In genomic region chr16:30787613-30788378, GRCh38 we compare ENCODE assay signal across 8 cellular contexts. TPM values are rescaled to one million over a fixed set of nuclear protein-coding genes. Genes with fewer than 3 reads are reported as not detected.
DNase-seq lines count a peak whose midpoint lies in the region; ATAC-seq, FAIRE-seq and TF ChIP-seq lines count a peak whose summit lies in the region.

No MANE protein-coding gene starts in this region.

- peaks cover 8% of the 10 kb centered on the region for H3K4me1 ChIP-seq in ectodermal cell (ENCODE audit: control insufficient read depth, insufficient read depth, low read length)
- peaks cover 7% of the 10 kb centered on the region in 2 donors for H3K4me1 ChIP-seq in naive thymus-derived CD4-positive, alpha-beta T cell (ENCODE audit: control insufficient read depth in 2 of 2, insufficient read depth in 2 of 2, low read length in 2 of 2)

- intact Hi-C loops in naive thymus-derived CD4-positive, alpha-beta T cell (cut with micrococcal nuclease), result loop anchor here in 1 of 2 donors (1.0 to 2.0 kb wide), 3 partner anchors 18 to 88 kb away; partner anchors contain the start of genes CFAP119 and RNF40

- H3K4me3 Mint-ChIP-seq in naive thymus-derived CD4-positive, alpha-beta T cell, result peak overlapping the region; percentile 74 to 94 (median 88)

- H3K36me3 Mint-ChIP-seq in naive thymus-derived CD4-positive, alpha-beta T cell, result peaks cover 0 to 8% (median 3%) of the 10 kb centered on the region in 5 donors

- no peak for ATAC-seq in naive thymus-derived CD4-positive, alpha-beta T cell
- ATAC-seq in HG03280 (IDR thresholded peaks at IDR 0.05; ENCODE audit: unreplicated experiment), result no peak

- H3K27ac Mint-ChIP-seq in naive thymus-derived CD4-positive, alpha-beta T cell, result peak overlapping the region in 5 of 9 donors; percentile 36 to 71 (median 46)

- POLR2A ChIA-PET in naive thymus-derived CD4-positive, alpha-beta T cell (lab: Charles Lee), result interaction anchor here (1.0 to 1.3 kb wide), 4 partner anchors 15 to 40 kb away, joined by 3 to 15 read pairs (median 4); no protein-coding TSS in a partner anchor

- TF ChIP-seq CTCF in AG09309 (IDR thresholded peaks at IDR 0.05; ENCODE audit: control insufficient read depth, insufficient read depth, low read depth, low read length, missing control alignments), result no peak

- DNase-seq in AG09309 (ENCODE audit: low read depth) (no peak), MG63 (no peak), KG1 (lab: John Stamatoyannopoulos, UW) (no peak), GM19239 (ENCODE audit: insufficient read length, low spot score) (no peak), cortex of kidney (lab: John Stamatoyannopoulos, UW) (no peak)
- no peak for DNase-seq in naive thymus-derived CD4-positive, alpha-beta T cell

- H3K27me3 ChIP-seq in MG63, result no peaks in the 10 kb centered on the region
- H3K27me3 ChIP-seq in ectodermal cell (ENCODE audit: control insufficient read depth, insufficient read depth, low read length, poor library complexity, severe bottlenecking), result no peaks in the 10 kb centered on the region
- H3K27me3 ChIP-seq in naive thymus-derived CD4-positive, alpha-beta T cell (ENCODE audit: control insufficient read depth in 2 of 2, insufficient read depth in 2 of 2, low read length in 2 of 2), result peaks cover 0 to 7% of the 10 kb centered on the region in 2 donors

- H3K9me3 ChIP-seq in MG63, result no peaks in the 10 kb centered on the region
- no peaks in the 10 kb centered on the region for H3K9me3 ChIP-seq in ectodermal cell (ENCODE audit: control insufficient read depth, low read length)
- no peaks in the 10 kb centered on the region for H3K9me3 ChIP-seq in naive thymus-derived CD4-positive, alpha-beta T cell (ENCODE audit: control insufficient read depth in 2 of 3, low read length in 3 of 3)

- peaks cover 0 to 25% (median 22%) of the 10 kb centered on the region in 7 donors for H3K4me1 Mint-ChIP-seq in naive thymus-derived CD4-positive, alpha-beta T cell

- WGBS in ectodermal cell, 2 experiments, result 67 to 68% methylated on average over 11 of the region's 11 CpGs

- peak overlapping the region; percentile 91 for H3K4me3 ChIP-seq in AG09309 (ENCODE audit: control insufficient read depth, low read depth, low read length)
- H3K4me3 ChIP-seq in MG63, result peak overlapping the region; percentile 100
- peak overlapping the region; percentile 88 for H3K4me3 ChIP-seq in ectodermal cell (ENCODE audit: insufficient read depth, low read depth, low read length)
- peak overlapping the region; percentile 60 for H3K4me3 ChIP-seq in naive thymus-derived CD4-positive, alpha-beta T cell (ENCODE audit: low read length)

- FAIRE-seq in GM19239 (lab: Jason Lieb, UNC), result no peak

- H3K9me3 Mint-ChIP-seq in naive thymus-derived CD4-positive, alpha-beta T cell, result peaks cover 0 to 2% (median 0%) of the 10 kb centered on the region in 11 donors

- CTCF ChIA-PET in naive thymus-derived CD4-positive, alpha-beta T cell (lab: Charles Lee), result interaction anchor here (0.7 kb wide), 1 partner anchor 17 kb away, joined by 3 read pairs; no protein-coding TSS in a partner anchor

- peaks cover 0 to 43% (median 0%) of the 10 kb centered on the region in 5 donors for H3K27me3 Mint-ChIP-seq in naive thymus-derived CD4-positive, alpha-beta T cell

- no peak overlapping the region for H3K27ac ChIP-seq in ectodermal cell (ENCODE audit: insufficient read depth, low read depth, low read length, poor library complexity, severe bottlenecking)
- no peak overlapping the region for H3K27ac ChIP-seq in naive thymus-derived CD4-positive, alpha-beta T cell (ENCODE audit: low read depth, low read length)

- H3K36me3 ChIP-seq in MG63, result peaks cover 26% of the 10 kb centered on the region
- peaks cover 9% of the 10 kb centered on the region for H3K36me3 ChIP-seq in ectodermal cell (ENCODE audit: control insufficient read depth, insufficient read depth, low read length)
- peaks cover 0 to 16% (median 0%) of the 10 kb centered on the region in 3 experiments for H3K36me3 ChIP-seq in naive thymus-derived CD4-positive, alpha-beta T cell (ENCODE audit: control insufficient read depth in 2 of 3, insufficient read depth in 3 of 3, low read length in 3 of 3)

RNA-seq across cellular contexts. Expression of gene ZNF629, which starts 0.8 kb away (rescaled TPM):
- total RNA-seq in MG63 (2014; rRNA removed; shearing (Covaris generic); ENCODE audit: low replicate concordance), result 10.3 and 13.6 TPM in 2 replicates
- polyA plus RNA-seq in ectodermal cell (2013, experiment 1 of 4), result 28.0 TPM
- polyA plus RNA-seq in ectodermal cell (2013, experiment 2 of 4), result 33.7 TPM
- 24.7 TPM for polyA plus RNA-seq in ectodermal cell (2013, experiment 3 of 4)
- 26.9 TPM for polyA plus RNA-seq in ectodermal cell (2013, experiment 4 of 4)
- total RNA-seq in naive thymus-derived CD4-positive, alpha-beta T cell, result 10 to 100 TPM in 1 of 5 experiments, 1 to 10 TPM in 4; 2.4 to 11.1 (median 4.2) TPM
- 1 to 10 TPM in 1 of 2 donors, under 1 TPM in 1; 0.66 to 3.1 TPM for polyA plus RNA-seq in naive thymus-derived CD4-positive, alpha-beta T cell

RNA-seq across cellular contexts. Expression of gene RNF40, which starts 25.7 kb away (rescaled TPM):
- total RNA-seq in MG63 (2014; rRNA removed; shearing (Covaris generic); ENCODE audit: low replicate concordance), result 116 and 127 TPM in 2 replicates
- polyA plus RNA-seq in ectodermal cell (2013, experiment 1 of 4), result 99.4 TPM
- polyA plus RNA-seq in ectodermal cell (2013, experiment 2 of 4), result 94.3 TPM
- 65.2 TPM for polyA plus RNA-seq in ectodermal cell (2013, experiment 3 of 4)
- 76.5 TPM for polyA plus RNA-seq in ectodermal cell (2013, experiment 4 of 4)
- 100 to 1,000 TPM in 3 of 5 experiments, 10 to 100 TPM in 2; 68.7 to 122 (median 114) TPM for total RNA-seq in naive thymus-derived CD4-positive, alpha-beta T cell
- 10 to 100 TPM; 19.4 to 50.7 TPM for polyA plus RNA-seq in naive thymus-derived CD4-positive, alpha-beta T cell

RNA-seq across cellular contexts. Expression of gene CFAP119, which starts 25.9 kb away (rescaled TPM):
- total RNA-seq in MG63 (2014; rRNA removed; shearing (Covaris generic); ENCODE audit: low replicate concordance), result 4.1 and 9.1 TPM in 2 replicates
- 7.8 TPM for polyA plus RNA-seq in ectodermal cell (2013, experiment 1 of 4)
- 7.3 TPM for polyA plus RNA-seq in ectodermal cell (2013, experiment 2 of 4)
- 5.2 TPM for polyA plus RNA-seq in ectodermal cell (2013, experiment 3 of 4)
- polyA plus RNA-seq in ectodermal cell (2013, experiment 4 of 4), result 5.8 TPM
- 1 to 10 TPM; 2.3 to 5.9 (median 2.9) TPM for total RNA-seq in naive thymus-derived CD4-positive, alpha-beta T cell
- under 1 TPM; 0.41 to 0.63 TPM for polyA plus RNA-seq in naive thymus-derived CD4-positive, alpha-beta T cell

RNA-seq across cellular contexts. Expression of gene PHKG2, which starts 39.6 kb away (rescaled TPM):
- total RNA-seq in MG63 (2014; rRNA removed; shearing (Covaris generic); ENCODE audit: low replicate concordance), result 18.3 and 25.2 TPM in 2 replicates
- 41.4 TPM for polyA plus RNA-seq in ectodermal cell (2013, experiment 1 of 4)
- polyA plus RNA-seq in ectodermal cell (2013, experiment 2 of 4), result 44.2 TPM
- 37.8 TPM for polyA plus RNA-seq in ectodermal cell (2013, experiment 3 of 4)
- polyA plus RNA-seq in ectodermal cell (2013, experiment 4 of 4), result 41.3 TPM
- total RNA-seq in naive thymus-derived CD4-positive, alpha-beta T cell, result 10 to 100 TPM; 33.2 to 57.8 (median 46.7) TPM
- 10 to 100 TPM; 37.2 to 43.5 TPM for polyA plus RNA-seq in naive thymus-derived CD4-positive, alpha-beta T cell
